In genomic region chr3:100709840-100710235, GRCh38 we compare ENCODE assay signal across 8 cellular contexts. TPM values are rescaled to one million over a fixed set of nuclear protein-coding genes. Genes with fewer than 3 reads are reported as not detected.
DNase-seq lines count a peak whose midpoint lies in the region; ATAC-seq and TF ChIP-seq lines count a peak whose summit lies in the region.

No MANE protein-coding gene starts in this region.

- H3K27ac ChIP-seq in gastroesophageal sphincter, result peak overlapping the region; percentile 88 to 99 (median 95)
- H3K27ac ChIP-seq in neural progenitor cell, result peak overlapping the region; percentile 96
- H3K27ac ChIP-seq in urinary bladder (ENCODE audit: low read depth), result peak overlapping the region; percentile 99

- no peak for ATAC-seq in gastroesophageal sphincter
- no peak for ATAC-seq in HG03139 (IDR thresholded peaks at IDR 0.05; ENCODE audit: unreplicated experiment)

- WGBS in gastroesophageal sphincter (ENCODE audit: low coverage in 1 of 2), 2 donors, result 0% methylated on average over 17 of the region's 23 CpGs; no CpG with 5 or more reads in 1 of the 2 donors
- WGBS in urinary bladder, result 1% methylated on average over 21 of the region's 23 CpGs

- peaks cover 18% of the 10 kb centered on the region for H3F3A ChIP-seq in neural progenitor cell (ENCODE audit: low read depth)

- peak overlapping the region; percentile 85 for H3K27ac Mint-ChIP-seq in activated T-helper 2 cell treated with anti-CD3 and anti-CD28 coated beads, Interferon-gamma antibody, Interleukin-2, Interleukin-4, amounts not matched to agents 10 μg/mL and 5 μg/mL and 100 μg/mL, durations not matched to agents 14 hours and 24 hours and 36 hours
- H3K27ac Mint-ChIP-seq in neural progenitor cell, result peak overlapping the region; percentile 81

- H3K4me3 Mint-ChIP-seq in activated T-helper 2 cell treated with anti-CD3 and anti-CD28 coated beads, Interferon-gamma antibody, Interleukin-2, Interleukin-4, amounts not matched to agents 10 μg/mL and 5 μg/mL and 100 μg/mL, durations not matched to agents 14 hours and 24 hours and 36 hours (ENCODE audit: low read depth), result peak overlapping the region; percentile 83
- peak overlapping the region; percentile 88 for H3K4me3 Mint-ChIP-seq in neural progenitor cell

- TF ChIP-seq POLR2A in gastroesophageal sphincter (IDR thresholded peaks at IDR 0.05), result no peak

- peaks cover 50% of the 10 kb centered on the region for H3K79me2 ChIP-seq in neural progenitor cell (ENCODE audit: low read depth)

- DNase-seq in activated gamma-delta T cell treated with Interleukin-2 at 50 U/mL for 16 hours (peak; percentile 25), activated gamma-delta T cell (lab: John Stamatoyannopoulos, UW) (no peak), NCI-H774 (lab: John Stamatoyannopoulos, UW) (peak; percentile 20), neural progenitor cell (ENCODE audit: low spot score) (peak; percentile 92)
- peak; percentile 18 for DNase-seq in activated T-helper 2 cell treated with anti-CD3 and anti-CD28 coated beads, Interferon-gamma antibody, Interleukin-2, Interleukin-4, amounts not matched to agents 10 μg/mL and 5 μg/mL and 100 μg/mL, durations not matched to agents 14 hours and 24 hours and 36 hours (ENCODE audit: low spot score)

- intact Hi-C loops in activated T-helper 2 cell treated with anti-CD3 and anti-CD28 coated beads, Interferon-gamma antibody, Interleukin-2, Interleukin-4, amounts not matched to agents 10 μg/mL and 5 μg/mL and 100 μg/mL, durations not matched to agents 14 hours and 24 hours and 36 hours (cut with micrococcal nuclease), result loop anchor here (1.0 to 10.0 kb wide), 11 partner anchors 30 to 966 kb away; partner anchors contain the start of genes CMSS1, LNP1, NIT2 and TOMM70

- H3K4me1 ChIP-seq in gastroesophageal sphincter (peaks cover 0 to 52% (median 18%) of the 10 kb centered on the region in 3 donors), neural progenitor cell (peaks cover 12% of the 10 kb centered on the region), urinary bladder (ENCODE audit: insufficient read depth) (peaks cover 2% of the 10 kb centered on the region)

- H2AFZ ChIP-seq in neural progenitor cell (replicated peaks), result peak overlapping the region; percentile 4

- H3K27me3 Mint-ChIP-seq in activated T-helper 2 cell treated with anti-CD3 and anti-CD28 coated beads, Interferon-gamma antibody, Interleukin-2, Interleukin-4, amounts not matched to agents 10 μg/mL and 5 μg/mL and 100 μg/mL, durations not matched to agents 14 hours and 24 hours and 36 hours (ENCODE audit: low read depth), result no peaks in the 10 kb centered on the region
- no peaks in the 10 kb centered on the region for H3K27me3 Mint-ChIP-seq in neural progenitor cell (ENCODE audit: insufficient read depth, low read depth)

- peak overlapping the region; percentile 87 for H3K9ac ChIP-seq in neural progenitor cell

- H3K27me3 ChIP-seq in gastroesophageal sphincter, result no peaks in the 10 kb centered on the region
- peaks cover 34% of the 10 kb centered on the region for H3K27me3 ChIP-seq in neural progenitor cell

- peaks cover 42% of the 10 kb centered on the region for H3K4me1 Mint-ChIP-seq in activated T-helper 2 cell treated with anti-CD3 and anti-CD28 coated beads, Interferon-gamma antibody, Interleukin-2, Interleukin-4, amounts not matched to agents 10 μg/mL and 5 μg/mL and 100 μg/mL, durations not matched to agents 14 hours and 24 hours and 36 hours (ENCODE audit: low read depth)
- H3K4me1 Mint-ChIP-seq in neural progenitor cell, result peaks cover 13% of the 10 kb centered on the region

- H3K9me3 ChIP-seq in gastroesophageal sphincter, result no peaks in the 10 kb centered on the region
- H3K9me3 ChIP-seq in neural progenitor cell (ENCODE audit: low read depth), result no peaks in the 10 kb centered on the region

- H3K4me2 ChIP-seq in neural progenitor cell, result peak overlapping the region; percentile 98

- peaks cover 11% of the 10 kb centered on the region for H3K9me3 Mint-ChIP-seq in activated T-helper 2 cell treated with anti-CD3 and anti-CD28 coated beads, Interferon-gamma antibody, Interleukin-2, Interleukin-4, amounts not matched to agents 10 μg/mL and 5 μg/mL and 100 μg/mL, durations not matched to agents 14 hours and 24 hours and 36 hours
- peaks cover 7% of the 10 kb centered on the region for H3K9me3 Mint-ChIP-seq in neural progenitor cell

- TF ChIP-seq EP300 in gastroesophageal sphincter (IDR thresholded peaks at IDR 0.05), result no peak

- H3K4me3 ChIP-seq in gastroesophageal sphincter (peak overlapping the region; percentile 84 to 88), neural progenitor cell (peak overlapping the region; percentile 93), urinary bladder (ENCODE audit: low read depth, low read length) (peak overlapping the region; percentile 94)

- peaks cover 20% of the 10 kb centered on the region for H4K20me1 ChIP-seq in neural progenitor cell (ENCODE audit: low read depth)

- peaks cover 0 to 14% of the 10 kb centered on the region in 2 donors for H3K36me3 ChIP-seq in gastroesophageal sphincter
- H3K36me3 ChIP-seq in neural progenitor cell, result no peaks in the 10 kb centered on the region
- peaks cover 2% of the 10 kb centered on the region for H3K36me3 ChIP-seq in urinary bladder (ENCODE audit: insufficient read depth)

- TF ChIP-seq CTCF in gastroesophageal sphincter (IDR thresholded peaks at IDR 0.05) (peak in 1 of 4 experiments; percentile 18), neural progenitor cell (IDR thresholded peaks at IDR 0.05) (peak; percentile 20)

- H3K36me3 Mint-ChIP-seq in activated T-helper 2 cell treated with anti-CD3 and anti-CD28 coated beads, Interferon-gamma antibody, Interleukin-2, Interleukin-4, amounts not matched to agents 10 μg/mL and 5 μg/mL and 100 μg/mL, durations not matched to agents 14 hours and 24 hours and 36 hours (ENCODE audit: low read depth), result peaks cover 44% of the 10 kb centered on the region
- H3K36me3 Mint-ChIP-seq in neural progenitor cell, result peaks cover 25% of the 10 kb centered on the region

RNA-seq across cellular contexts. Expression of gene TFG, which starts 0.5 kb away (rescaled TPM):
- 79.3 and 81.2 TPM in 2 replicates for total RNA-seq in activated T-helper 2 cell treated with anti-CD3 and anti-CD28 coated beads, Interferon-gamma antibody, Interleukin-2, Interleukin-4, amounts not matched to agents 10 μg/mL and 5 μg/mL and 100 μg/mL, durations not matched to agents 14 hours and 24 hours and 36 hours
- total RNA-seq in gastroesophageal sphincter, result 10 to 100 TPM; 61.9 to 72.7 (median 64.1) TPM
- total RNA-seq in neural progenitor cell (ENCODE audit: low replicate concordance), result 86.1 and 105 TPM in 2 replicates
- total RNA-seq in urinary bladder, result 101 TPM
- polyA plus RNA-seq in urinary bladder, result 64.7 TPM
